ENCODE assay signal across 25 cellular contexts in genomic region chr17:42509409-42509808, GRCh38. TPM values are rescaled to one million over a fixed set of nuclear protein-coding genes. Genes with fewer than 3 reads are reported as not detected.
DNase-seq lines count a peak whose midpoint lies in the region; ATAC-seq, FAIRE-seq and TF ChIP-seq lines count a peak whose summit lies in the region.
"Had no signal": no experiment of that assay in that cellular context is flagged by ENCODE, and none has a peak within 500 bp of the region (broad histone marks: within the 10 kb centered on the region; RNA-seq: fewer than 3 reads in every experiment).

No MANE protein-coding gene starts in this region.

- H3K36me3 Mint-ChIP-seq in T-helper 17 cell (ENCODE audit: low read depth), result peaks cover 15% of the 10 kb centered on the region

- H3K27ac ChIP-seq in coronary artery (peak overlapping the region; percentile 32 to 54), thyroid gland (peak overlapping the region; percentile 57 to 77 (median 69)), A673 (ENCODE audit: low read depth, low read length, poor library complexity, severe bottlenecking) (no peak overlapping the region)
- H3K27ac ChIP-seq: C4-2B, HL-60, SJCRH30 had no signal

- FAIRE-seq in frontal cortex (lab: Jason Lieb, UNC), result no peak
- FAIRE-seq: GM18507, HepG2, K562 had no signal

- POLR2A ChIA-PET in A673 (lab: Charles Lee; ENCODE audit: low non-redundant PET), result no interaction called here

- TF ChIP-seq CTCF in coronary artery (IDR thresholded peaks at IDR 0.05) (no peak), thyroid gland (IDR thresholded peaks at IDR 0.05) (no peak), A673 (conservative IDR thresholded peaks at IDR 0.05; ENCODE audit: low read depth, low read length) (no peak)

- intact Hi-C loops in posterior vena cava (cut with DNase I) (no loop called here), thyroid gland (cut with DNase I) (no loop called here), A673 (cut with micrococcal nuclease; ENCODE audit: unreplicated experiment) (no loop called here)

- H3K9me3 ChIP-seq in T-helper 17 cell (ENCODE audit: control insufficient read depth, low read length, poor library complexity, severe bottlenecking) (no peaks in the 10 kb centered on the region), thyroid gland (no peaks in the 10 kb centered on the region), A673 (ENCODE audit: low read depth, low read length, poor library complexity, severe bottlenecking) (no peaks in the 10 kb centered on the region)
- H3K9me3 ChIP-seq: HAP-1, SJCRH30 had no signal

- no peaks in the 10 kb centered on the region for H3K27me3 ChIP-seq in thyroid gland
- H3K27me3 ChIP-seq in A673 (replicated peaks; ENCODE audit: insufficient read depth, low read depth, low read length, poor library complexity), result no peaks in the 10 kb centered on the region
- H3K27me3 ChIP-seq: SJCRH30 had no signal

- CTCF ChIA-PET in A673 (lab: Charles Lee), result no interaction called here

- peaks cover 6% of the 10 kb centered on the region for H3K27me3 Mint-ChIP-seq in T-helper 17 cell

- peaks cover 12% of the 10 kb centered on the region for H3K4me1 Mint-ChIP-seq in T-helper 17 cell
- H3K4me1 Mint-ChIP-seq: CD8-positive, alpha-beta memory T cell; GM23338 had no signal

- no peak overlapping the region for H3K4me3 ChIP-seq in coronary artery
- H3K4me3 ChIP-seq in thyroid gland (replicated peaks in 1 of 3), result no peak overlapping the region
- H3K4me3 ChIP-seq in A673 (ENCODE audit: low read depth, low read length, poor library complexity, severe bottlenecking), result no peak overlapping the region
- H3K4me3 ChIP-seq: GM23338, HAP-1, K562, SJCRH30 had no signal

- DNase-seq in T-helper 17 cell, result no peak
- no peak for DNase-seq in coronary artery (ENCODE audit: low spot score)
- DNase-seq in posterior vena cava (ENCODE audit: low spot score), result peak; percentile 42
- peak; percentile 72 to 80 for DNase-seq in thyroid gland
- DNase-seq in frontal cortex (ENCODE audit: low spot score in 2 of 2), result no peak
- DNase-seq in NCI-H345 (lab: John Stamatoyannopoulos, UW), result no peak
- no peak for DNase-seq in A673 (ENCODE audit: low spot score)
- DNase-seq in NCI-H526 treated with DMSO at 0.1 percent for 48 hours (lab: John Stamatoyannopoulos, UW), result no peak
- DNase-seq: CD8-positive, alpha-beta memory T cell; NCI-H1092; NCI-H1436 treated with DMSO at 0.1 percent for 48 hours; NCI-H2029; NCI-H2227 treated with DMSO at 0.1 percent for 48 hours; NCI-H510A treated with DMSO at 0.1 percent for 48 hours; NCI-H774; NK-92 treated with Interleukin-12 subunit alpha and Interleukin-12 subunit beta, amount 100 ng/mL, for 24 hours; SJCRH30 had no signal

- H3K4me1 ChIP-seq in thyroid gland (peaks cover 10 to 58% of the 10 kb centered on the region in 2 donors), A673 (ENCODE audit: insufficient read depth, low read length, poor library complexity, severe bottlenecking) (no peaks in the 10 kb centered on the region)
- H3K4me1 ChIP-seq: HAP-1, SJCRH30 had no signal

- TF ChIP-seq POLR2A in thyroid gland (IDR thresholded peaks at IDR 0.05), result no peak

- no peak overlapping the region for H3K4me3 Mint-ChIP-seq in T-helper 17 cell
- H3K4me3 Mint-ChIP-seq: CD8-positive, alpha-beta memory T cell; GM23338 had no signal

- H3K36me3 ChIP-seq in thyroid gland, result peaks cover 11 to 14% of the 10 kb centered on the region in 2 donors
- peaks cover 3% of the 10 kb centered on the region for H3K36me3 ChIP-seq in A673 (ENCODE audit: insufficient read depth, low read length, poor library complexity, severe bottlenecking)

- 42 to 56% methylated on average over 5 of the region's 5 CpGs for WGBS in thyroid gland, 2 donors

- ATAC-seq in T-helper 17 cell, result no peak
- ATAC-seq: GM23338, HepG2, K562, Panc1 had no signal

- peak overlapping the region; percentile 49 for H3K27ac Mint-ChIP-seq in T-helper 17 cell
- H3K27ac Mint-ChIP-seq: GM23338 had no signal

- BruUV-seq in A673 (replicated peaks; lab: Mats Ljungman, UMichigan), result no TSS peak

RNA-seq across cellular contexts. Expression of gene NAGLU, which starts 26.6 kb away (rescaled TPM):
- total RNA-seq in T-helper 17 cell, result 10 to 100 TPM; 12.5 to 13.2 TPM
- 10 to 100 TPM; 27.1 to 36.0 TPM for total RNA-seq in posterior vena cava
- 100 to 1,000 TPM in 2 of 4 donors, 10 to 100 TPM in 2; 56.7 to 140 (median 101) TPM for total RNA-seq in thyroid gland
- 10.6 TPM for total RNA-seq in frontal cortex
- 9.6 and 12.7 TPM in 2 replicates for total RNA-seq in A673 (2021)

RNA-seq across cellular contexts. Expression of gene HSD17B1, which starts 43.3 kb away (rescaled TPM):
- total RNA-seq in T-helper 17 cell (1 to 10 TPM in 1 of 2 donors, under 1 TPM in 1; 0.90 to 1.2 TPM), posterior vena cava (1 to 10 TPM in 1 of 2 donors, under 1 TPM in 1; 0.67 to 1.2 TPM), thyroid gland (1 to 10 TPM in 2 of 4 donors, under 1 TPM in 2; 0.21 to 4.1 (median 1.3) TPM), frontal cortex (1.6 TPM), A673 (2021) (0.59 and 0.60 TPM in 2 replicates)

RNA-seq across cellular contexts. Expression of gene ATP6V0A1, which starts 50.7 kb away (rescaled TPM):
- total RNA-seq in T-helper 17 cell (10 to 100 TPM; 15.4 to 18.5 TPM), posterior vena cava (10 to 100 TPM; 69.6 to 70.1 TPM), thyroid gland (100 to 1,000 TPM in 2 of 4 donors, 10 to 100 TPM in 2; 75.5 to 195 (median 121) TPM), frontal cortex (207 TPM), A673 (2021) (50.3 and 54.6 TPM in 2 replicates)

RNA-seq across cellular contexts. Expression of gene COASY, which starts 52.5 kb away (rescaled TPM):
- total RNA-seq in T-helper 17 cell (10 to 100 TPM; 39.1 to 49.4 TPM), posterior vena cava (10 to 100 TPM; 34.0 TPM), thyroid gland (10 to 100 TPM; 32.7 to 60.9 (median 48.7) TPM), frontal cortex (4.1 TPM), A673 (2021) (71.5 and 78.2 TPM in 2 replicates)

RNA-seq across cellular contexts. Expression of gene MLX, which starts 57.5 kb away (rescaled TPM):
- total RNA-seq in T-helper 17 cell (10 to 100 TPM; 33.1 to 36.1 TPM), posterior vena cava (10 to 100 TPM; 27.5 to 28.5 TPM), thyroid gland (10 to 100 TPM; 47.0 to 62.8 (median 52.9) TPM), frontal cortex (22.8 TPM), A673 (2021) (32.8 and 33.7 TPM in 2 replicates)

Comparison
In these comparisons a context has a peak if more than half of its experiments do, and no peak if none do; other contexts are left out.
1. DNase-seq: peak in posterior vena cava (single experiment) and thyroid gland (2 of 2); none in T-helper 17 cell (0 of 3), coronary artery (single experiment), frontal cortex (0 of 2), NCI-H345 (single experiment), A673 (single experiment) and NCI-H526 treated with DMSO at 0.1 percent for 48 hours (single experiment).